Comparison of ENCODE assay signal across 1 cellular context in genomic region chr14:23320584-23321571, GRCh38.
A peak's percentile ranks its signal among the peaks of the same experiment; 100 is the strongest.
TF ChIP-seq lines count a peak whose summit lies in the region.

Gene PABPN1, plus strand, starts transcription at chr14:23321457. Its CDS starts 13 bp downstream, at chr14:23321470.

TF ChIP-seq in H1, 55 proteins besides CTCF, POLR2A, EP300 and RAD21 (continued from another document):
- TF ChIP-seq ZNF274 (IDR thresholded peaks at IDR 0.05; ENCODE audit: borderline replicate concordance, extremely low read depth, low read length) (no peak), E2F6 (IDR thresholded peaks at IDR 0.05) (peak; percentile 45; the same call in 1 of the 2 replicates), BACH1 (IDR thresholded peaks at IDR 0.05; ENCODE audit: low read length) (peak; percentile 72), GABPA (IDR thresholded peaks at IDR 0.05; ENCODE audit: borderline replicate concordance, insufficient read depth, low read length) (no peak), MAFK (IDR thresholded peaks at IDR 0.05; ENCODE audit: low read depth, low read length) (no peak), ASH2L (IDR thresholded peaks at IDR 0.05; ENCODE audit: low read length) (no peak), SIN3A (conservative IDR thresholded peaks at IDR 0.05 in 1 of 2, IDR thresholded peaks at IDR 0.05 in 1 of 2; ENCODE audit: low read depth in 1 of 2, low read length in 2 of 2) (peak; percentile 38 to 83; a peak in 2 of 4 replicates), EGR1 (IDR thresholded peaks at IDR 0.05; ENCODE audit: borderline replicate concordance, low read depth, low read length) (no peak), SIRT6 (IDR thresholded peaks at IDR 0.05; ENCODE audit: low read length) (no peak), SP1 (IDR thresholded peaks at IDR 0.05; ENCODE audit: low read depth, low read length) (peak; percentile 99), NANOG (IDR thresholded peaks at IDR 0.05; ENCODE audit: insufficient read depth, low read depth, low read length, poor library complexity, severe bottlenecking) (no peak), TCF12 (IDR thresholded peaks at IDR 0.05; ENCODE audit: low read depth, low read length) (no peak), CHD2 (IDR thresholded peaks at IDR 0.05; ENCODE audit: low read length) (peak; percentile 94), TAF7 (optimal IDR thresholded peaks at IDR 0.05; ENCODE audit: borderline replicate concordance, low read depth, low read length) (no peak), HDAC6 (IDR thresholded peaks at IDR 0.05; ENCODE audit: low read depth, low read length) (no peak), SIX5 (IDR thresholded peaks at IDR 0.05; ENCODE audit: low read depth, low read length) (no peak), NRF1 (IDR thresholded peaks at IDR 0.05; ENCODE audit: low read depth, low read length) (no peak), CEBPB (IDR thresholded peaks at IDR 0.05; ENCODE audit: low read depth, low read length) (0 out of 2 replicates have a peak, but pooled peaks have one; percentile 34), KDM4A (IDR thresholded peaks at IDR 0.05; ENCODE audit: low read depth, low read length, severe bottlenecking) (no peak), CHD7 (IDR thresholded peaks at IDR 0.05; ENCODE audit: insufficient replicate concordance, low read length) (no peak), ATF2 (IDR thresholded peaks at IDR 0.05; ENCODE audit: low read length) (0 out of 2 replicates have a peak, but pooled peaks have one; percentile 47), HDAC2 (IDR thresholded peaks at IDR 0.05; ENCODE audit: borderline replicate concordance in 1 of 2, low read depth in 2 of 2, low read length in 2 of 2) (no peak), KDM1A (IDR thresholded peaks at IDR 0.05; ENCODE audit: borderline replicate concordance, low read length) (no peak), EZH2 (IDR thresholded peaks at IDR 0.05; ENCODE audit: low read depth, low read length, severe bottlenecking) (no peak), SP2 (IDR thresholded peaks at IDR 0.05; ENCODE audit: low read length) (peak; percentile 93), POU5F1 (IDR thresholded peaks at IDR 0.05; ENCODE audit: low read depth, low read length) (no peak), YY1 (IDR thresholded peaks at IDR 0.05; ENCODE audit: low read depth, low read length) (peak; percentile 97), ATF3 (IDR thresholded peaks at IDR 0.05; ENCODE audit: insufficient read depth, low read depth, low read length) (0 out of 2 replicates have a peak, but pooled peaks have one; percentile 9), TBP (IDR thresholded peaks at IDR 0.05; ENCODE audit: low read depth, low read length) (peak; percentile 45), USF2 (IDR thresholded peaks at IDR 0.05; ENCODE audit: low read length) (peak; percentile 89), FOSL1 (IDR thresholded peaks at IDR 0.05; ENCODE audit: insufficient read depth, low read depth, low read length) (no peak), MAX (IDR thresholded peaks at IDR 0.05) (peak; percentile 70), SP4 (IDR thresholded peaks at IDR 0.05; ENCODE audit: low read length) (peak; percentile 95), SAP30 (IDR thresholded peaks at IDR 0.05; ENCODE audit: insufficient read depth, insufficient replicate concordance, low read length) (peak; percentile 17), PHF8 (conservative IDR thresholded peaks at IDR 0.05; ENCODE audit: low read depth, low read length) (peak; percentile 62; the same call in 1 of the 2 replicates), CREB1 (IDR thresholded peaks at IDR 0.05) (peak; percentile 93), CBX5 (IDR thresholded peaks at IDR 0.05; ENCODE audit: low read depth, low read length) (no peak), CTBP2 (IDR thresholded peaks at IDR 0.05; ENCODE audit: borderline replicate concordance, insufficient read depth, insufficient read length, low read length) (no peak), JUN (IDR thresholded peaks at IDR 0.05; ENCODE audit: low read depth, low read length) (no peak), RFX5 (IDR thresholded peaks at IDR 0.05; ENCODE audit: borderline replicate concordance, low read depth, low read length) (no peak), CHD1 (IDR thresholded peaks at IDR 0.05; ENCODE audit: low read depth, low read length) (no peak), TAF1 (IDR thresholded peaks at IDR 0.05; ENCODE audit: low read depth, low read length) (peak; percentile 71)
